1 cellular context compared by ENCODE assay signal in the genomic region with DNA sequence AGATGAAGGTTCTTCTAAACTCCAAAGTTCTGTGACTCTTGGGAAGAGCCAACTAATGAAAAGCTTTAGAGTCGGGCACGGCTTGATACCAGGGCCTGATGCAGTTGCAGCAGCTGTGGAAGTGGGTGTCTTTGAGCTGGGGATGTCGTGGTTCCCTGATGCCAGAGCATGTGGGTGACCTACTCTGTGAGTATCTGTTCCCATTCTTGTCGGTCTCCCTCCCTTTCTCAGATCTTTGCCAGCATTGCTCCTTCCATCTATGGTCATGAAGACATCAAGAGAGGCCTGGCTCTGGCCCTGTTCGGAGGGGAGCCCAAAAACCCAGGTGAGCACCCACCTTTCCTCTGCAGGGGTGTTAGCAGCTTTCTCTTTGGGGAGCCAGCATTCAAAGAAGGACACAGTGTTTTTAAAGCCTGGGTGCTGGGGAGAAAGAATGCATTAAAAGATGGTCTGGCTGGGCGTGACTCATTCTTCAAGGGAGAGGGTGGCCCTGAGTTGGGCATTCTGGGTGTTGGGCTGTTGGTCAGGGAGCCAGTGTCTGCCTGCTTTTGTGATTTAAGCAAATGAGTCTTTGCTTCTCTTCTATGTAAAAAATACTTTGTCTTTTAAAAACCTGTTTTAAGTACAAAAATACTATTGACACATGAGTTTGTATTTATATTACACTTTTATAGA.
TF ChIP-seq lines count a peak whose summit lies in the region.

No MANE protein-coding gene starts in this region.

TF ChIP-seq in GM23338, 12 proteins besides CTCF, POLR2A, EP300 and RAD21:
- TF ChIP-seq, protein P1, sequence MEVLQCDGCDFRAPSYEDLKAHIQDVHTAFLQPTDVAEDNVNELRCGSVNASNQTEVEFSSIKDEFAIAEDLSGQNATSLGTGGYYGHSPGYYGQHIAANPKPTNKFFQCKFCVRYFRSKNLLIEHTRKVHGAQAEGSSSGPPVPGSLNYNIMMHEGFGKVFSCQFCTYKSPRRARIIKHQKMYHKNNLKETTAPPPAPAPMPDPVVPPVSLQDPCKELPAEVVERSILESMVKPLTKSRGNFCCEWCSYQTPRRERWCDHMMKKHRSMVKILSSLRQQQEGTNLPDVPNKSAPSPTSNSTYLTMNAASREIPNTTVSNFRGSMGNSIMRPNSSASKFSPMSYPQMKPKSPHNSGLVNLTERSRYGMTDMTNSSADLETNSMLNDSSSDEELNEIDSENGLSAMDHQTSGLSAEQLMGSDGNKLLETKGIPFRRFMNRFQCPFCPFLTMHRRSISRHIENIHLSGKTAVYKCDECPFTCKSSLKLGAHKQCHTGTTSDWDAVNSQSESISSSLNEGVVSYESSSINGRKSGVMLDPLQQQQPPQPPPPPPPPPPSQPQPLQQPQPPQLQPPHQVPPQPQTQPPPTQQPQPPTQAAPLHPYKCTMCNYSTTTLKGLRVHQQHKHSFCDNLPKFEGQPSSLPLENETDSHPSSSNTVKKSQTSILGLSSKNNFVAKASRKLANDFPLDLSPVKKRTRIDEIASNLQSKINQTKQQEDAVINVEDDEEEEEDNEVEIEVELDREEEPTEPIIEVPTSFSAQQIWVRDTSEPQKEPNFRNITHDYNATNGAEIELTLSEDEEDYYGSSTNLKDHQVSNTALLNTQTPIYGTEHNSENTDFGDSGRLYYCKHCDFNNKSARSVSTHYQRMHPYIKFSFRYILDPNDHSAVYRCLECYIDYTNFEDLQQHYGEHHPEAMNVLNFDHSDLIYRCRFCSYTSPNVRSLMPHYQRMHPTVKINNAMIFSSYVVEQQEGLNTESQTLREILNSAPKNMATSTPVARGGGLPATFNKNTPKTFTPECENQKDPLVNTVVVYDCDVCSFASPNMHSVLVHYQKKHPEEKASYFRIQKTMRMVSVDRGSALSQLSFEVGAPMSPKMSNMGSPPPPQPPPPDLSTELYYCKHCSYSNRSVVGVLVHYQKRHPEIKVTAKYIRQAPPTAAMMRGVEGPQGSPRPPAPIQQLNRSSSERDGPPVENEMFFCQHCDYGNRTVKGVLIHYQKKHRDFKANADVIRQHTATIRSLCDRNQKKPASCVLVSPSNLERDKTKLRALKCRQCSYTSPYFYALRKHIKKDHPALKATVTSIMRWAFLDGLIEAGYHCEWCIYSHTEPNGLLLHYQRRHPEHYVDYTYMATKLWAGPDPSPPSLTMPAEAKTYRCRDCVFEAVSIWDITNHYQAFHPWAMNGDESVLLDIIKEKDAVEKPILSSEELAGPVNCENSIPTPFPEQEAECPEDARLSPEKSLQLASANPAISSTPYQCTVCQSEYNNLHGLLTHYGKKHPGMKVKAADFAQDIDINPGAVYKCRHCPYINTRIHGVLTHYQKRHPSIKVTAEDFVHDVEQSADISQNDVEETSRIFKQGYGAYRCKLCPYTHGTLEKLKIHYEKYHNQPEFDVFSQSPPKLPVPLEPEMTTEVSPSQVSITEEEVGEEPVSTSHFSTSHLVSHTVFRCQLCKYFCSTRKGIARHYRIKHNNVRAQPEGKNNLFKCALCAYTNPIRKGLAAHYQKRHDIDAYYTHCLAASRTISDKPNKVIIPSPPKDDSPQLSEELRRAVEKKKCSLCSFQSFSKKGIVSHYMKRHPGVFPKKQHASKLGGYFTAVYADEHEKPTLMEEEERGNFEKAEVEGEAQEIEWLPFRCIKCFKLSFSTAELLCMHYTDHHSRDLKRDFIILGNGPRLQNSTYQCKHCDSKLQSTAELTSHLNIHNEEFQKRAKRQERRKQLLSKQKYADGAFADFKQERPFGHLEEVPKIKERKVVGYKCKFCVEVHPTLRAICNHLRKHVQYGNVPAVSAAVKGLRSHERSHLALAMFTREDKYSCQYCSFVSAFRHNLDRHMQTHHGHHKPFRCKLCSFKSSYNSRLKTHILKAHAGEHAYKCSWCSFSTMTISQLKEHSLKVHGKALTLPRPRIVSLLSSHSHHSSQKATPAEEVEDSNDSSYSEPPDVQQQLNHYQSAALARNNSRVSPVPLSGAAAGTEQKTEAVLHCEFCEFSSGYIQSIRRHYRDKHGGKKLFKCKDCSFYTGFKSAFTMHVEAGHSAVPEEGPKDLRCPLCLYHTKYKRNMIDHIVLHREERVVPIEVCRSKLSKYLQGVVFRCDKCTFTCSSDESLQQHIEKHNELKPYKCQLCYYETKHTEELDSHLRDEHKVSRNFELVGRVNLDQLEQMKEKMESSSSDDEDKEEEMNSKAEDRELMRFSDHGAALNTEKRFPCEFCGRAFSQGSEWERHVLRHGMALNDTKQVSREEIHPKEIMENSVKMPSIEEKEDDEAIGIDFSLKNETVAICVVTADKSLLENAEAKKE (CRISPR knock-in tag; IDR thresholded peaks at IDR 0.05): no peak
- TF ChIP-seq EZH2phosphoT487 (IDR thresholded peaks at IDR 0.05; ENCODE audit: unreplicated experiment) (no peak), ZNF114 (CRISPR knock-in tag; IDR thresholded peaks at IDR 0.05) (no peak), CREB1 (CRISPR knock-in tag; IDR thresholded peaks at IDR 0.05; ENCODE audit: low read depth) (no peak), NANOG (IDR thresholded peaks at IDR 0.05; ENCODE audit: borderline replicate concordance) (no peak), STAT1 (IDR thresholded peaks at IDR 0.05; ENCODE audit: unreplicated experiment) (no peak), ZNF331 (CRISPR knock-in tag; IDR thresholded peaks at IDR 0.05; ENCODE audit: low read depth) (no peak), JUNB (IDR thresholded peaks at IDR 0.05; ENCODE audit: unreplicated experiment) (no peak), POLR2AphosphoS5 (IDR thresholded peaks at IDR 0.05; ENCODE audit: low read depth) (no peak), EZH2 (IDR thresholded peaks at IDR 0.05; ENCODE audit: low read depth, unreplicated experiment) (no peak)
- TF ChIP-seq, protein P2, sequence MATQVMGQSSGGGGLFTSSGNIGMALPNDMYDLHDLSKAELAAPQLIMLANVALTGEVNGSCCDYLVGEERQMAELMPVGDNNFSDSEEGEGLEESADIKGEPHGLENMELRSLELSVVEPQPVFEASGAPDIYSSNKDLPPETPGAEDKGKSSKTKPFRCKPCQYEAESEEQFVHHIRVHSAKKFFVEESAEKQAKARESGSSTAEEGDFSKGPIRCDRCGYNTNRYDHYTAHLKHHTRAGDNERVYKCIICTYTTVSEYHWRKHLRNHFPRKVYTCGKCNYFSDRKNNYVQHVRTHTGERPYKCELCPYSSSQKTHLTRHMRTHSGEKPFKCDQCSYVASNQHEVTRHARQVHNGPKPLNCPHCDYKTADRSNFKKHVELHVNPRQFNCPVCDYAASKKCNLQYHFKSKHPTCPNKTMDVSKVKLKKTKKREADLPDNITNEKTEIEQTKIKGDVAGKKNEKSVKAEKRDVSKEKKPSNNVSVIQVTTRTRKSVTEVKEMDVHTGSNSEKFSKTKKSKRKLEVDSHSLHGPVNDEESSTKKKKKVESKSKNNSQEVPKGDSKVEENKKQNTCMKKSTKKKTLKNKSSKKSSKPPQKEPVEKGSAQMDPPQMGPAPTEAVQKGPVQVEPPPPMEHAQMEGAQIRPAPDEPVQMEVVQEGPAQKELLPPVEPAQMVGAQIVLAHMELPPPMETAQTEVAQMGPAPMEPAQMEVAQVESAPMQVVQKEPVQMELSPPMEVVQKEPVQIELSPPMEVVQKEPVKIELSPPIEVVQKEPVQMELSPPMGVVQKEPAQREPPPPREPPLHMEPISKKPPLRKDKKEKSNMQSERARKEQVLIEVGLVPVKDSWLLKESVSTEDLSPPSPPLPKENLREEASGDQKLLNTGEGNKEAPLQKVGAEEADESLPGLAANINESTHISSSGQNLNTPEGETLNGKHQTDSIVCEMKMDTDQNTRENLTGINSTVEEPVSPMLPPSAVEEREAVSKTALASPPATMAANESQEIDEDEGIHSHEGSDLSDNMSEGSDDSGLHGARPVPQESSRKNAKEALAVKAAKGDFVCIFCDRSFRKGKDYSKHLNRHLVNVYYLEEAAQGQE (IDR thresholded peaks at IDR 0.05; ENCODE audit: unreplicated experiment): no peak
TF ChIP-seq in GM23338: peak in this region for 0.
